27 cellular contexts compared by ENCODE assay signal in the genomic region with DNA sequence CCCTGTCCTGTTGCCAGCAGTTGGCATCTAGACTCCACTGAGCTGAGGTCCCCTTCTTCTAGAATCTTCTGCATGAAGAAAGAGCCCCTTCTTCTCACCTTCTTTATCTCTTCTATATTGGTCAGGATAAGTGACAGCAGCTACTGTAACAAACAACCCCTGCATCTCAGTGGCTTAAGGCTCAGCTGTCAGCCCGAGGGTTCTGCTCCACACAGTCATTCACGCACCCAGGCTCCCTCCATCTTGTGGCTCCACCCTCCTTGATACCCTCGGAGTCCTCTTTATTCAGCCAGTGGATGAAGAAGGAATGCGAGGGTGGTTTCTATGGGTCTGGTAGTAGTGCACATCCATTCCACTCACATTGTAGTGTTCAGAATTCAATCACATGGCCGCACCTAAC. TPM values are rescaled to one million over a fixed set of nuclear protein-coding genes. Genes with fewer than 3 reads are reported as not detected.
"Had no signal": no experiment of that assay in that cellular context is flagged by ENCODE, and none has a peak within 500 bp of the region (broad histone marks: within the 10 kb centered on the region; RNA-seq: fewer than 3 reads in every experiment).

No MANE protein-coding gene starts in this region.

- H3K36me3 ChIP-seq: colonic mucosa, esophagus squamous epithelium, gastrocnemius medialis, heart right ventricle, left lung, lower lobe of right lung had no signal

- H3K9me3 ChIP-seq: colonic mucosa, gastrocnemius medialis, lower lobe of right lung had no signal

- H3K4me3 ChIP-seq: colonic mucosa, esophagus squamous epithelium, gastrocnemius medialis, heart right ventricle, left lung, lower lobe of right lung, mucosa of descending colon had no signal

- H3K4me1 ChIP-seq: colonic mucosa had no signal

- ATAC-seq: effector memory CD8-positive, alpha-beta T cell; esophagus mucosa; gastrocnemius medialis; heart right ventricle; left cardiac atrium; left lung; left ventricle myocardium superior; lower lobe of right lung; mucosa of descending colon had no signal

- DNase-seq: colonic mucosa; cortex of kidney; effector CD8-positive, alpha-beta T cell; effector memory CD8-positive, alpha-beta T cell; endodermal cell; erythroblast; esophagus squamous epithelium; foreskin fibroblast; foreskin melanocyte; gastrocnemius medialis; glutamatergic neuron; head of caudate nucleus; heart right ventricle; hippocampal formation; left cardiac atrium; left lung; left ventricle myocardium superior; lower lobe of right lung; mesenchymal stem cell; mucosa of descending colon; naive B cell had no signal

- H3K27ac ChIP-seq: colonic mucosa, epithelial cell of prostate, esophagus squamous epithelium, gastrocnemius medialis, heart right ventricle, left lung, lower lobe of right lung had no signal

- FAIRE-seq: endometrium, islet of Langerhans, keratinocyte had no signal

- H3K27me3 ChIP-seq: colonic mucosa had no signal

RNA-seq across cellular contexts. Expression of a gene that starts 10.5 kb away (rescaled TPM):
- total RNA-seq: esophagus mucosa, mesenteric fat pad had no signal
